ENCODE assay signal across 19 cellular contexts in the genomic region with DNA sequence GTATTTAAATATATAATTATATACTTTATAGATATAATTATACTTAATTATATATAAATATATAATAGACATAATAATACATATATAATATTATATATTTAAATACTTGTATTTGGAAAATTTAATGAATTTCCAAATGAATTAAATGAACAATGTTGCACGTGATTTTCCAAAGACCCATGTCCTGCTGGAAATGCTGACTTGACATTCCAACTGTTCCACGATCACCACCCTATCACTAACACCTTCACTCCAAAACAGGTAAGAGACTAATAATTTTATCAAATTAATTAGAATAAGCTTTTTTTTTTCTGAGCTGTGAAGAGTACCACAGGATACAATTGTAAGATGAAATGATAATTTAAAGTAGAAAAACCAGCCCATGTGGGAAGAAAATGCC.
DNase-seq lines count a peak whose midpoint lies in the region; ATAC-seq, FAIRE-seq and TF ChIP-seq lines count a peak whose summit lies in the region.
"Had no signal": no experiment of that assay in that cellular context is flagged by ENCODE, and none has a peak within 500 bp of the region (broad histone marks: within the 10 kb centered on the region; RNA-seq: fewer than 3 reads in every experiment).

No MANE protein-coding gene starts in this region.

- H3K4me3 ChIP-seq in A549 = no peak overlapping the region
- H3K4me3 ChIP-seq in IMR-90 (ENCODE audit: insufficient read depth, low read depth, low read length) = no peak overlapping the region
- no peak overlapping the region for H3K4me3 ChIP-seq in smooth muscle cell
- no peak overlapping the region for H3K4me3 ChIP-seq in right atrium auricular region
- H3K4me3 ChIP-seq: BLaER1 treated with 17β-estradiol and CSF1 and Interleukin-3, amounts not matched to agents 10 nM and 100 nM had no signal

- H3K9me3 ChIP-seq in A549 (no peaks in the 10 kb centered on the region), IMR-90 (ENCODE audit: control insufficient read depth, insufficient read depth, low read length) (no peaks in the 10 kb centered on the region), smooth muscle cell (replicated peaks; ENCODE audit: low read depth) (no peaks in the 10 kb centered on the region), right atrium auricular region (no peaks in the 10 kb centered on the region)
- H3K9me3 ChIP-seq: BLaER1 treated with 17β-estradiol and CSF1 and Interleukin-3, amounts not matched to agents 10 nM and 100 nM; Caco-2 had no signal

- no peaks in the 10 kb centered on the region for H3K79me2 ChIP-seq in smooth muscle cell (ENCODE audit: low read depth)

- dilution Hi-C loops in IMR-90 (cut with HindIII; ENCODE audit: low sequenced_read_pairs, unreplicated experiment) = no loop called here

- H2AFZ ChIP-seq in IMR-90 (replicated peaks; ENCODE audit: low read length, poor library complexity) (no peak overlapping the region), smooth muscle cell (ENCODE audit: low read depth) (no peak overlapping the region)

- H3K9ac ChIP-seq in IMR-90 (ENCODE audit: low read depth, low read length) (no peak overlapping the region), smooth muscle cell (ENCODE audit: low read depth) (no peak overlapping the region)
- H3K9ac ChIP-seq: BLaER1 treated with 17β-estradiol and CSF1 and Interleukin-3, amounts not matched to agents 10 nM and 100 nM had no signal

- POLR2A ChIA-PET in A549 (lab: Yijun Ruan, JAX) (interaction anchor here (1.7 kb wide), 1 partner anchor 51 kb away, joined by 3 read pairs; no protein-coding TSS in a partner anchor), IMR-90 (lab: Charles Lee; ENCODE audit: unreplicated experiment) (no interaction called here)

- peaks cover 17% of the 10 kb centered on the region for H3F3A ChIP-seq in smooth muscle cell (ENCODE audit: low read depth)

- peaks cover 2% of the 10 kb centered on the region for H3K9me1 ChIP-seq in IMR-90 (ENCODE audit: insufficient read depth, low read length)

- H3K4me2 ChIP-seq in A549 (peak overlapping the region; percentile 55), IMR-90 (ENCODE audit: low read depth, low read length) (no peak overlapping the region), smooth muscle cell (no peak overlapping the region)
- H3K4me2 ChIP-seq: BLaER1 treated with 17β-estradiol and CSF1 and Interleukin-3, amounts not matched to agents 10 nM and 100 nM had no signal

- no peaks in the 10 kb centered on the region for H3K79me1 ChIP-seq in IMR-90 (ENCODE audit: low read depth in 1 of 2, low read length in 2 of 2)

- no peak overlapping the region for H2AK5ac ChIP-seq in IMR-90 (ENCODE audit: low read depth, low read length)

- BruUV-seq in IMR-90 (replicated peaks; lab: Mats Ljungman, UMichigan) = no TSS peak

- H3K23ac ChIP-seq in IMR-90 (ENCODE audit: low read depth, low read length) = no peak overlapping the region

- no peak overlapping the region for H4K8ac ChIP-seq in IMR-90 (ENCODE audit: low read depth in 2 of 2, low read length in 2 of 2)

- ATAC-seq in A549 (no peak), IMR-90 (ENCODE audit: low read depth) (no peak)
- ATAC-seq: CD8-positive, alpha-beta T cell had no signal

- TF ChIP-seq RAD21 in A549 (conservative IDR thresholded peaks at IDR 0.05 in 1 of 2, IDR thresholded peaks at IDR 0.05 in 1 of 2) = no peak
- no peak for TF ChIP-seq RAD21 in IMR-90 (IDR thresholded peaks at IDR 0.05; ENCODE audit: low read length)

- TF ChIP-seq CTCF in A549 (IDR thresholded peaks at IDR 0.05) (no peak), IMR-90 (conservative IDR thresholded peaks at IDR 0.05; ENCODE audit: low read depth, low read length) (no peak), smooth muscle cell (IDR thresholded peaks at IDR 0.05; ENCODE audit: borderline replicate concordance, insufficient read depth, poor library complexity, severe bottlenecking) (no peak), right atrium auricular region (IDR thresholded peaks at IDR 0.05) (no peak)

- H3K36me3 ChIP-seq in IMR-90 (ENCODE audit: control insufficient read depth, insufficient read depth, low read length) (no peaks in the 10 kb centered on the region), smooth muscle cell (ENCODE audit: low read depth) (no peaks in the 10 kb centered on the region), right atrium auricular region (no peaks in the 10 kb centered on the region)
- H3K36me3 ChIP-seq: BLaER1 treated with 17β-estradiol and CSF1 and Interleukin-3, amounts not matched to agents 10 nM and 100 nM had no signal

- no peak overlapping the region for H2BK15ac ChIP-seq in IMR-90 (ENCODE audit: low read depth, low read length)

- H3K27me3 ChIP-seq in IMR-90 (ENCODE audit: control insufficient read depth, insufficient read depth, low read length) = no peaks in the 10 kb centered on the region; the same call in 1 of the 2 replicates
- no peaks in the 10 kb centered on the region for H3K27me3 ChIP-seq in smooth muscle cell (ENCODE audit: low read depth)
- no peaks in the 10 kb centered on the region for H3K27me3 ChIP-seq in right atrium auricular region

- WGBS in A549 (ENCODE audit: missing lambda C conversion rate) = 86% methylated on average over 2 of the region's 2 CpGs
- 80% methylated on average over 1 of the region's 2 CpGs; no CpG with 5 or more reads in 1 of the 2 experiments for WGBS in IMR-90 (ENCODE audit: extremely low coverage in 2 of 2, insufficient read length in 1 of 2), 2 experiments
- WGBS in smooth muscle cell (ENCODE audit: low lambda C conversion rate) = 96% methylated on average over 2 of the region's 2 CpGs

- H3K56ac ChIP-seq in IMR-90 (ENCODE audit: extremely low read depth, insufficient read depth, low read length) = no peak overlapping the region

- no peak for FAIRE-seq in A549 (lab: Jason Lieb, UNC)
- FAIRE-seq: A204.1, D721Med, G401.6, GM12891 had no signal

- no peak overlapping the region for H3K14ac ChIP-seq in IMR-90 (replicated peaks; ENCODE audit: low read depth, low read length)

- TF ChIP-seq POLR2A in A549 (IDR thresholded peaks at IDR 0.05; ENCODE audit: low read length) = no peak
- no peak for TF ChIP-seq POLR2A in IMR-90 (IDR thresholded peaks at IDR 0.05; ENCODE audit: low read depth, low read length)

- CTCF ChIA-PET in A549 (lab: Yijun Ruan, JAX) (interaction anchor here (1.0 to 1.8 kb wide), 5 partner anchors 26 to 212 kb away, joined by 3 to 5 read pairs (median 3); no protein-coding TSS in a partner anchor), IMR-90 (lab: Yijun Ruan, JAX) (interaction anchor here (0.7 to 2.1 kb wide), 2 partner anchors 31 to 104 kb away, joined by 3 to 11 read pairs; no protein-coding TSS in a partner anchor)

- peak overlapping the region; percentile 77; the same call in 1 of the 2 replicates for H3K18ac ChIP-seq in IMR-90 (ENCODE audit: low read depth, low read length)

- no peak overlapping the region for H4K5ac ChIP-seq in IMR-90 (ENCODE audit: low read depth, low read length)

- in situ Hi-C loops in IMR-90 (cut with MboI; ENCODE audit: low sequenced_read_pairs) = no loop called here

- no peak overlapping the region for H2BK20ac ChIP-seq in IMR-90 (ENCODE audit: low read depth, low read length)

- H4K91ac ChIP-seq in IMR-90 (ENCODE audit: insufficient read depth, low read depth, low read length) = no peak overlapping the region

- H2BK5ac ChIP-seq in IMR-90 (ENCODE audit: low read depth, low read length, poor library complexity, severe bottlenecking) = no peak overlapping the region

- no peak for TF ChIP-seq EP300 in A549 (IDR thresholded peaks at IDR 0.05)

- H3K4me1 ChIP-seq in A549 (peaks cover 28% of the 10 kb centered on the region), IMR-90 (ENCODE audit: control insufficient read depth, insufficient read depth, low read length) (peaks cover 15% of the 10 kb centered on the region), smooth muscle cell (ENCODE audit: low read depth) (no peaks in the 10 kb centered on the region), right atrium auricular region (no peaks in the 10 kb centered on the region)
- H3K4me1 ChIP-seq: BLaER1 treated with 17β-estradiol and CSF1 and Interleukin-3, amounts not matched to agents 10 nM and 100 nM; Caco-2 had no signal

- peak overlapping the region in 1 of 2 experiments; percentile 43; a peak in 3 of 6 replicates for H3K27ac ChIP-seq in A549
- H3K27ac ChIP-seq in IMR-90 (ENCODE audit: insufficient read depth, low read length) = peak overlapping the region; percentile 90; the same call in 1 of the 2 replicates
- H3K27ac ChIP-seq in smooth muscle cell (ENCODE audit: low read depth) = peak overlapping the region; percentile 76
- no peak overlapping the region for H3K27ac ChIP-seq in right atrium auricular region
- H3K27ac ChIP-seq: BLaER1 treated with 17β-estradiol and CSF1 and Interleukin-3, amounts not matched to agents 10 nM and 100 nM; C4-2B had no signal

- H2AK9ac ChIP-seq in IMR-90 (replicated peaks; ENCODE audit: low read depth, low read length, poor library complexity) = no peak overlapping the region

- no peak overlapping the region for H2BK120ac ChIP-seq in IMR-90 (ENCODE audit: low read depth, low read length)

- intact Hi-C loops in IMR-90 (cut with micrococcal nuclease) = loop anchor here (2.0 to 5.0 kb wide), 2 partner anchors 41 to 104 kb away; partner anchors contain the start of gene ST8SIA1

- DNase-seq in A549 (ENCODE audit: low read depth in 1 of 2, low spot score in 1 of 2) (no peak), IMR-90 (no peak), smooth muscle cell (lab: John Stamatoyannopoulos, UW; ENCODE audit: unreplicated experiment) (no peak), right atrium auricular region (ENCODE audit: low spot score) (no peak), GM19238 (ENCODE audit: insufficient read length, low spot score) (no peak)
- DNase-seq: 8988T; AML-193; Caco-2; Calu3; CD4-positive, alpha-beta T cell; CD8-positive, alpha-beta T cell; DMS79 treated with DMSO at 0.1 percent for 48 hours; GF-D8 had no signal

- H3K4ac ChIP-seq in IMR-90 (ENCODE audit: low read depth, low read length) = no peak overlapping the region

- 0 out of 2 replicates have a peak, but pooled peaks cover 3% of the 10 kb centered on the region for H4K20me1 ChIP-seq in IMR-90 (ENCODE audit: insufficient read depth, low read length)
- H4K20me1 ChIP-seq in smooth muscle cell (ENCODE audit: low read depth) = no peaks in the 10 kb centered on the region
- H4K20me1 ChIP-seq: BLaER1 treated with 17β-estradiol and CSF1 and Interleukin-3, amounts not matched to agents 10 nM and 100 nM had no signal

TF ChIP-seq in A549, 52 proteins besides CTCF, POLR2A, EP300 and RAD21:
- TF ChIP-seq BHLHE40 (IDR thresholded peaks at IDR 0.05; ENCODE audit: low read depth, low read length) = no peak
- TF ChIP-seq HOXB5 (CRISPR knock-in tag; IDR thresholded peaks at IDR 0.05) = no peak
- peak; percentile 74 for TF ChIP-seq MAFK (IDR thresholded peaks at IDR 0.05; ENCODE audit: partially characterized antibody)
TF ChIP-seq in A549: peak in this region for 1.

TF ChIP-seq in IMR-90, 13 proteins besides CTCF, POLR2A, EP300 and RAD21 (continues in another document):
- TF ChIP-seq NFE2L2 (IDR thresholded peaks at IDR 0.05; ENCODE audit: low read depth, low read length) = no peak

Comparison
In these comparisons a context has a peak if more than half of its experiments do, and no peak if none do; other contexts are left out.
1. H3K27ac ChIP-seq: peak in IMR-90 (single experiment) and smooth muscle cell (single experiment); none in right atrium auricular region (0 of 2).